4 cellular contexts compared by ENCODE assay signal in genomic region chr19:15684828-15685227, GRCh38.
TF ChIP-seq lines count a peak whose summit lies in the region.

No MANE protein-coding gene starts in this region.

TF ChIP-seq in SK-N-SH, 30 proteins besides CTCF, POLR2A, EP300 and RAD21:
- TF ChIP-seq REST (IDR thresholded peaks at IDR 0.05; ENCODE audit: low read depth, low read length) (peak; percentile 89), TEAD4 (IDR thresholded peaks at IDR 0.05; ENCODE audit: borderline replicate concordance, insufficient read depth) (no peak)

TF ChIP-seq in SK-N-SH treated with all-trans-retinoic acid at 6 μM for 48 hours, 23 proteins besides CTCF, POLR2A, EP300 and RAD21:
- no peak for TF ChIP-seq TSHZ2 (CRISPR knock-in tag; IDR thresholded peaks at IDR 0.05)
- no peak for TF ChIP-seq PPARA (CRISPR knock-in tag; IDR thresholded peaks at IDR 0.05; ENCODE audit: borderline replicate concordance)

TF ChIP-seq in K562, 482 proteins besides CTCF, POLR2A, EP300 and RAD21:
- TF ChIP-seq ZBTB49 (CRISPR knock-in tag; IDR thresholded peaks at IDR 0.05; ENCODE audit: borderline replicate concordance) (no peak), PRMT5 (CRISPR knock-in tag; IDR thresholded peaks at IDR 0.05) (0 out of 2 replicates have a peak, but pooled peaks have one; percentile 48), TAF9B (IDR thresholded peaks at IDR 0.05; ENCODE audit: partially characterized antibody) (no peak), HOMEZ (CRISPR knock-in tag; IDR thresholded peaks at IDR 0.05) (no peak), ZFP91 (CRISPR knock-in tag; IDR thresholded peaks at IDR 0.05) (no peak), ZNF263 (CRISPR knock-in tag; IDR thresholded peaks at IDR 0.05; ENCODE audit: borderline replicate concordance) (0 out of 2 replicates have a peak, but pooled peaks have one; percentile 19), RCOR1 (IDR thresholded peaks at IDR 0.05; ENCODE audit: borderline replicate concordance in 1 of 2, low read depth in 2 of 2, low read length in 2 of 2) (peak in 1 of 2 experiments; percentile 43; a peak in 1 of 4 replicates), ZNF133 (CRISPR knock-in tag; IDR thresholded peaks at IDR 0.05) (no peak), MIER1 (IDR thresholded peaks at IDR 0.05; ENCODE audit: low read depth) (peak; percentile 89), ZNF511 (CRISPR knock-in tag; IDR thresholded peaks at IDR 0.05) (0 out of 2 replicates have a peak, but pooled peaks have one; percentile 39), REST (CRISPR knock-in tag; IDR thresholded peaks at IDR 0.05; ENCODE audit: low read depth) (peak; percentile 91), EHMT2 (IDR thresholded peaks at IDR 0.05) (peak; percentile 95), HOXB6 (CRISPR knock-in tag; IDR thresholded peaks at IDR 0.05; ENCODE audit: borderline replicate concordance) (no peak)

TF ChIP-seq in HEK293T, 16 proteins besides CTCF, POLR2A, EP300 and RAD21:
- TF ChIP-seq FOXK2 (IDR thresholded peaks at IDR 0.05) (no peak), LEF1 (IDR thresholded peaks at IDR 0.05; ENCODE audit: borderline replicate concordance) (no peak), ZNF384 (IDR thresholded peaks at IDR 0.05) (no peak), HDGF (IDR thresholded peaks at IDR 0.05; ENCODE audit: borderline replicate concordance) (no peak), PKNOX1 (IDR thresholded peaks at IDR 0.05) (no peak), L3MBTL2 (conservative IDR thresholded peaks at IDR 0.05) (no peak), NFRKB (IDR thresholded peaks at IDR 0.05) (no peak)
